ENCODE assay signal across 14 cellular contexts in genomic region chr5:1479066-1479465, GRCh38. TPM values are rescaled to one million over a fixed set of nuclear protein-coding genes. Genes with fewer than 3 reads are reported as not detected.
DNase-seq lines count a peak whose midpoint lies in the region; ATAC-seq and TF ChIP-seq lines count a peak whose summit lies in the region.
"Had no signal": no experiment of that assay in that cellular context is flagged by ENCODE, and none has a peak within 500 bp of the region (broad histone marks: within the 10 kb centered on the region; RNA-seq: fewer than 3 reads in every experiment).

No MANE protein-coding gene starts in this region.

- H3K27me3 Mint-ChIP-seq in CD14-positive monocyte (ENCODE audit: low read depth in 3 of 3) = peaks cover 0 to 5% (median 0%) of the 10 kb centered on the region in 3 donors
- no peaks in the 10 kb centered on the region for H3K27me3 Mint-ChIP-seq in activated B cell treated with CpG ODN at 0.5 μM for 24 hours
- H3K27me3 Mint-ChIP-seq: CD8-positive, alpha-beta memory T cell had no signal

- H3K27ac ChIP-seq in lower lobe of right lung (peak overlapping the region; percentile 31), stomach (peak overlapping the region in 3 of 5 donors; percentile 61 to 75 (median 65)), gastroesophageal sphincter (peak overlapping the region in 1 of 4 donors; percentile 54)

- intact Hi-C loops in CD14-positive monocyte (cut with micrococcal nuclease) (loop anchor here (1.0 to 10.0 kb wide), 6 partner anchors 10 to 374 kb away; partner anchors contain the start of gene CLPTM1L (in 1 of the 2)), activated B cell treated with CpG ODN at 0.5 μM for 24 hours (cut with micrococcal nuclease) (loop anchor here (1.0 to 5.0 kb wide), 7 partner anchors 10 to 312 kb away; no protein-coding TSS in a partner anchor), lower lobe of right lung (cut with DNase I) (no loop called here), stomach (cut with DNase I; ENCODE audit: low total_unique reads) (loop anchor here (10.0 kb wide), 1 partner anchor 146 kb away; no protein-coding TSS in a partner anchor)

- CTCF ChIA-PET in activated B cell treated with CpG ODN at 0.5 μM for 24 hours (lab: Charles Lee) = interaction anchor here (1.3 to 9.7 kb wide), 5 partner anchors 23 to 166 kb away, joined by 3 to 76 read pairs (median 5); partner anchors contain the start of gene LPCAT1

- TF ChIP-seq POLR2A in stomach (IDR thresholded peaks at IDR 0.05) (no peak), gastroesophageal sphincter (IDR thresholded peaks at IDR 0.05) (no peak)

- ATAC-seq in activated B cell treated with CpG ODN at 0.5 μM for 24 hours (ENCODE audit: low read depth) = no peak
- no peak for ATAC-seq in lower lobe of right lung
- ATAC-seq in gastroesophageal sphincter = no peak
- ATAC-seq in GM19395 (IDR thresholded peaks at IDR 0.05; ENCODE audit: unreplicated experiment) = no peak

- TF ChIP-seq EP300 in stomach (IDR thresholded peaks at IDR 0.05) = no peak
- TF ChIP-seq EP300 in gastroesophageal sphincter (IDR thresholded peaks at IDR 0.05) = no peak

- H3K36me3 ChIP-seq in lower lobe of right lung = peaks cover 81% of the 10 kb centered on the region
- peaks cover 22 to 75% (median 55%) of the 10 kb centered on the region in 4 donors for H3K36me3 ChIP-seq in stomach
- H3K36me3 ChIP-seq in gastroesophageal sphincter = peaks cover 0 to 77% of the 10 kb centered on the region in 2 donors
- H3K36me3 ChIP-seq: Peyer's patch had no signal

- no peaks in the 10 kb centered on the region for H3K27me3 ChIP-seq in lower lobe of right lung (ENCODE audit: low read depth)
- no peaks in the 10 kb centered on the region for H3K27me3 ChIP-seq in stomach
- H3K27me3 ChIP-seq in gastroesophageal sphincter = no peaks in the 10 kb centered on the region
- H3K27me3 ChIP-seq: BE2C, Peyer's patch had no signal

- no peak for TF ChIP-seq CTCF in CD14-positive monocyte (IDR thresholded peaks at IDR 0.05)
- TF ChIP-seq CTCF in activated B cell treated with CpG ODN at 0.5 μM for 24 hours (IDR thresholded peaks at IDR 0.05) = no peak
- TF ChIP-seq CTCF in lower lobe of right lung (IDR thresholded peaks at IDR 0.05) = no peak
- no peak for TF ChIP-seq CTCF in stomach (IDR thresholded peaks at IDR 0.05)
- TF ChIP-seq CTCF in gastroesophageal sphincter (IDR thresholded peaks at IDR 0.05) = no peak

- no peak overlapping the region for H3K4me3 ChIP-seq in lower lobe of right lung
- H3K4me3 ChIP-seq in stomach = no peak overlapping the region
- H3K4me3 ChIP-seq in gastroesophageal sphincter = no peak overlapping the region
- H3K4me3 ChIP-seq: Peyer's patch had no signal

- H3K4me1 ChIP-seq in lower lobe of right lung (peaks cover 9% of the 10 kb centered on the region), stomach (peaks cover 0 to 16% (median 11%) of the 10 kb centered on the region in 4 donors), gastroesophageal sphincter (no peaks in the 10 kb centered on the region)
- H3K4me1 ChIP-seq: BE2C had no signal

- DNase-seq in CD14-positive monocyte (ENCODE audit: low spot score) (no peak), activated B cell treated with CpG ODN at 0.5 μM for 24 hours (no peak), lower lobe of right lung (no peak), stomach (no peak), iPS-NIHi11 (ENCODE audit: low spot score) (no peak)
- DNase-seq: NCI-H1105 treated with DMSO at 0.1 percent for 48 hours, NCI-H187, NCI-H774, SHP77 treated with DMSO at 0.1 percent for 48 hours had no signal

- WGBS in stomach, 5 donors = 92 to 96% (median 94%) methylated on average over 7 of the region's 7 CpGs
- WGBS in gastroesophageal sphincter (ENCODE audit: low coverage in 1 of 2), 2 donors = 93 to 100% methylated on average over 3 to 5 of the region's 7 CpGs

- POLR2A ChIA-PET in activated B cell treated with CpG ODN at 0.5 μM for 24 hours (lab: Charles Lee) = interaction anchor here (0.6 to 16.5 kb wide), 8 partner anchors 9 to 871 kb away, joined by 3 to 941 read pairs (median 36); partner anchors contain the start of gene LPCAT1

- H3K4me3 Mint-ChIP-seq in CD14-positive monocyte (peak overlapping the region; percentile 59 to 71), activated B cell treated with CpG ODN at 0.5 μM for 24 hours (peak overlapping the region; percentile 11)
- H3K4me3 Mint-ChIP-seq: CD8-positive, alpha-beta memory T cell had no signal

- H3K27ac Mint-ChIP-seq in CD14-positive monocyte (peak overlapping the region; percentile 100), activated B cell treated with CpG ODN at 0.5 μM for 24 hours (peak overlapping the region; percentile 92)

- H3K4me1 Mint-ChIP-seq in CD14-positive monocyte (peaks cover 83% of the 10 kb centered on the region), activated B cell treated with CpG ODN at 0.5 μM for 24 hours (peaks cover 54% of the 10 kb centered on the region)

- H3K36me3 Mint-ChIP-seq in CD14-positive monocyte = peaks cover 54 to 69% of the 10 kb centered on the region in 2 donors
- peaks cover 80% of the 10 kb centered on the region for H3K36me3 Mint-ChIP-seq in activated B cell treated with CpG ODN at 0.5 μM for 24 hours (ENCODE audit: low read depth)

- H3K9me3 ChIP-seq in lower lobe of right lung (no peaks in the 10 kb centered on the region), stomach (no peaks in the 10 kb centered on the region), gastroesophageal sphincter (no peaks in the 10 kb centered on the region)
- H3K9me3 ChIP-seq: BE2C, Peyer's patch had no signal

- peaks cover 0 to 2% (median 0%) of the 10 kb centered on the region in 7 donors for H3K9me3 Mint-ChIP-seq in CD14-positive monocyte
- H3K9me3 Mint-ChIP-seq in activated B cell treated with CpG ODN at 0.5 μM for 24 hours = no peaks in the 10 kb centered on the region
- H3K9me3 Mint-ChIP-seq: CD8-positive, alpha-beta memory T cell had no signal

RNA-seq across cellular contexts. Expression of gene SLC6A3, which starts 33.8 kb away (rescaled TPM):
- polyA plus RNA-seq in CD14-positive monocyte (not detected), stomach (under 1 TPM in 1 of 3 donors, not detected in 2; 0.05 TPM)
- total RNA-seq in activated B cell treated with CpG ODN at 0.5 μM for 24 hours (1.4 and 2.0 TPM in 2 replicates), lower lobe of right lung (0.12 TPM), stomach (not detected), gastroesophageal sphincter (not detected)
- total RNA-seq: CD8-positive, alpha-beta memory T cell had no signal
- polyA plus RNA-seq: CD8-positive, alpha-beta memory T cell had no signal

RNA-seq across cellular contexts. Expression of gene LPCAT1, which starts 44.7 kb away (rescaled TPM):
- polyA plus RNA-seq in CD14-positive monocyte (10 to 100 TPM; 34.1 to 34.8 TPM), stomach (10 to 100 TPM in 2 of 3 donors, 1 to 10 TPM in 1; 5.2 to 11.8 (median 11.6) TPM)
- total RNA-seq in activated B cell treated with CpG ODN at 0.5 μM for 24 hours (246 and 269 TPM in 2 replicates), lower lobe of right lung (475 TPM), stomach (100 to 1,000 TPM in 1 of 5 donors, 10 to 100 TPM in 4; 13.4 to 229 (median 17.4) TPM), gastroesophageal sphincter (10 to 100 TPM; 20.3 to 52.6 (median 31.8) TPM)
